8 cellular contexts compared by ENCODE assay signal in genomic region chr16:50326835-50327465, GRCh38. TPM values are rescaled to one million over a fixed set of nuclear protein-coding genes. Genes with fewer than 3 reads are reported as not detected.
DNase-seq lines count a peak whose midpoint lies in the region; ATAC-seq, FAIRE-seq and TF ChIP-seq lines count a peak whose summit lies in the region.

No MANE protein-coding gene starts in this region.

- no peaks in the 10 kb centered on the region for H3K27me3 Mint-ChIP-seq in nephron (ENCODE audit: low read depth)

- ATAC-seq in A549 (peak; percentile 75 to 89; a peak in 5 of 6 replicates), HG03354 (IDR thresholded peaks at IDR 0.05; ENCODE audit: poor library complexity, severe bottlenecking, unreplicated experiment) (peak; percentile 59), GM19328 (IDR thresholded peaks at IDR 0.05; ENCODE audit: unreplicated experiment) (no peak)
- ATAC-seq in activated CD4-positive, CD25-positive, alpha-beta regulatory T cell treated with anti-CD3 and anti-CD28 coated beads, Interleukin-2, amount 50 U/mL, for 24 hours, result peak; percentile 82 to 85

- H3K9me3 ChIP-seq in A549, result no peaks in the 10 kb centered on the region

- no peaks in the 10 kb centered on the region for H3K4me1 ChIP-seq in A549

- no peak for TF ChIP-seq EP300 in A549 (IDR thresholded peaks at IDR 0.05)

- TF ChIP-seq RAD21 in A549 (conservative IDR thresholded peaks at IDR 0.05 in 1 of 2, IDR thresholded peaks at IDR 0.05 in 1 of 2), result peak; percentile 40 to 56; a peak in 4 of 5 replicates

- DNase-seq in A549 (ENCODE audit: low read depth in 1 of 2, low spot score in 1 of 2), result peak in 1 of 2 experiments; percentile 58
- DNase-seq in GM18507 (ENCODE audit: extremely low spot score, insufficient read length, low read depth), result peak; percentile 40
- DNase-seq in dorsolateral prefrontal cortex, result no peak
- no peak for DNase-seq in DMS79 (lab: John Stamatoyannopoulos, UW)

- H3K4me3 Mint-ChIP-seq in nephron, result no peak overlapping the region

- peak; percentile 46 for TF ChIP-seq CTCF in A549 (IDR thresholded peaks at IDR 0.05)
- TF ChIP-seq CTCF in dorsolateral prefrontal cortex (IDR thresholded peaks at IDR 0.05 in 54 of 56, conservative IDR thresholded peaks at IDR 0.05 in 2 of 56; ENCODE audit: low read depth in 1 of 56, partially characterized antibody in 56 of 56), result peak in 51 of 56 donors; percentile 12 to 63 (median 46)
- TF ChIP-seq CTCF in nephron (IDR thresholded peaks at IDR 0.05; ENCODE audit: unreplicated experiment in 3 of 3), result peak in 2 of 3 experiments; percentile 19 to 36

- peaks cover 9% of the 10 kb centered on the region for H3K4me1 Mint-ChIP-seq in nephron

- POLR2A ChIA-PET in A549 (lab: Yijun Ruan, JAX), result no interaction called here

- 58% methylated on average over 7 of the region's 7 CpGs for WGBS in A549 (ENCODE audit: missing lambda C conversion rate)

- no peaks in the 10 kb centered on the region for H3K27me3 ChIP-seq in dorsolateral prefrontal cortex

- TF ChIP-seq POLR2A in A549 (IDR thresholded peaks at IDR 0.05; ENCODE audit: low read length), result no peak

- intact Hi-C loops in dorsolateral prefrontal cortex (cut with DNase I), result no loop called here

- H3K4me3 ChIP-seq in A549 (no peak overlapping the region), dorsolateral prefrontal cortex (no peak overlapping the region)

- no peaks in the 10 kb centered on the region for H3K9me3 Mint-ChIP-seq in nephron

- no peak overlapping the region for H3K4me2 ChIP-seq in A549

- FAIRE-seq in A549 (lab: Jason Lieb, UNC), result no peak
- peak; percentile 89 for FAIRE-seq in GM18507 (lab: Jason Lieb, UNC)

- H3K36me3 Mint-ChIP-seq in nephron (ENCODE audit: low read depth), result peaks cover 65% of the 10 kb centered on the region

- CTCF ChIA-PET in A549 (lab: Yijun Ruan, JAX), result interaction anchor here (0.6 to 2.7 kb wide), 24 partner anchors 12 to 479 kb away, joined by 3 to 16 read pairs (median 4); partner anchors contain the start of gene CNEP1R1

- H3K27ac ChIP-seq in A549 (no peak overlapping the region), dorsolateral prefrontal cortex (no peak overlapping the region)

- H3K27ac Mint-ChIP-seq in nephron, result no peak overlapping the region

TF ChIP-seq in A549, 52 proteins besides CTCF, POLR2A, EP300 and RAD21:
- TF ChIP-seq HOXB5 (CRISPR knock-in tag; IDR thresholded peaks at IDR 0.05) (no peak), FOSB (CRISPR knock-in tag; IDR thresholded peaks at IDR 0.05) (no peak), SMC3 (IDR thresholded peaks at IDR 0.05) (peak; percentile 28; the same call in 1 of the 3 replicates), HOXB13 (CRISPR knock-in tag; IDR thresholded peaks at IDR 0.05; ENCODE audit: low read depth) (no peak), POLR2AphosphoS2 (conservative IDR thresholded peaks at IDR 0.05; ENCODE audit: low read length) (no peak)

RNA-seq across cellular contexts. Expression of gene BRD7, which starts 41.8 kb away (rescaled TPM):
- polyA plus RNA-seq in A549 (2011; rRNA removed), result 94.5 and 102 TPM in 2 replicates
- polyA plus RNA-seq in A549 (2012; cell fraction: cytosol; rRNA removed), result 26.2 and 30.8 TPM in 2 replicates
- polyA plus RNA-seq in A549 (2012; cell fraction: nucleus; rRNA removed), result 28.5 and 30.8 TPM in 2 replicates
- 59.9 to 60.4 TPM (median 60.2 TPM) in 3 replicates for polyA plus RNA-seq in A549 (2017; fragmentation: RNase III; extraction: RNeasy Plus Mini Kit Qiagen cat#74134 plus additional on column Dnase treatment)
- polyA minus RNA-seq in A549 (2011; rRNA and poly(A)+ RNA removed), result 42.0 and 42.7 TPM in 2 replicates
- 10 to 100 TPM; 39.0 to 87.8 (median 53.4) TPM for total RNA-seq in dorsolateral prefrontal cortex
